ENCODE assay signal across 1 cellular context in genomic region chr5:154857534-154858250, GRCh38.
A peak's percentile ranks its signal among the peaks of the same experiment; 100 is the strongest.
TF ChIP-seq lines count a peak whose summit lies in the region.

No MANE protein-coding gene starts in this region.

TF ChIP-seq in K562, 482 proteins besides CTCF, POLR2A, EP300 and RAD21 (continued from another document and continues in another):
- TF ChIP-seq CREM (IDR thresholded peaks at IDR 0.05; ENCODE audit: low read depth): peak; percentile 67
- TF ChIP-seq SOX6 (IDR thresholded peaks at IDR 0.05): peak; percentile 5; the same call in 1 of the 2 replicates
- peak; percentile 21; the same call in 1 of the 2 replicates for TF ChIP-seq BCOR (IDR thresholded peaks at IDR 0.05)
- TF ChIP-seq TBP (optimal IDR thresholded peaks at IDR 0.05; ENCODE audit: low read depth, low read length): peak; percentile 47
- TF ChIP-seq RFX1 (IDR thresholded peaks at IDR 0.05): peak; percentile 96
- TF ChIP-seq RCOR1 (IDR thresholded peaks at IDR 0.05; ENCODE audit: borderline replicate concordance in 1 of 2, low read depth in 2 of 2, low read length in 2 of 2): no peak
- TF ChIP-seq YY1 (IDR thresholded peaks at IDR 0.05; ENCODE audit: borderline replicate concordance in 1 of 3, control insufficient read depth in 1 of 3, extremely low read depth in 1 of 3, insufficient read depth in 3 of 3, insufficient read length in 1 of 3, insufficient replicate concordance in 2 of 3, low read depth in 1 of 3, low read length in 2 of 3): peak in 1 of 3 experiments; percentile 28
- TF ChIP-seq ZNF592 (IDR thresholded peaks at IDR 0.05): peak; percentile 91
- no peak for TF ChIP-seq DLX4 (CRISPR knock-in tag; IDR thresholded peaks at IDR 0.05)
- 0 out of 4 replicates have a peak, but pooled peaks of 1 of the 2 experiments have one; percentile 39 for TF ChIP-seq UBTF (IDR thresholded peaks at IDR 0.05; ENCODE audit: borderline replicate concordance in 1 of 2, low read depth in 2 of 2, low read length in 2 of 2)
- peak; percentile 57 for TF ChIP-seq ZFX (CRISPR knock-in tag; IDR thresholded peaks at IDR 0.05)
- no peak for TF ChIP-seq JUNB (CRISPR knock-in tag; conservative IDR thresholded peaks at IDR 0.05)
- peak; percentile 74; the same call in 1 of the 2 replicates for TF ChIP-seq NKRF (IDR thresholded peaks at IDR 0.05; ENCODE audit: borderline replicate concordance)
- peak; percentile 31 for TF ChIP-seq CTCFL (IDR thresholded peaks at IDR 0.05; ENCODE audit: borderline replicate concordance, insufficient read depth, low read depth, low read length, poor library complexity, severe bottlenecking)
- TF ChIP-seq PRPF4 (IDR thresholded peaks at IDR 0.05; ENCODE audit: insufficient read depth, low read depth, low read length, poor library complexity, severe bottlenecking): no peak
- peak; percentile 80; the same call in 1 of the 2 replicates for TF ChIP-seq ZNF175 (CRISPR knock-in tag; IDR thresholded peaks at IDR 0.05; ENCODE audit: low read depth)
- 0 out of 2 replicates have a peak, but pooled peaks have one; percentile 65 for TF ChIP-seq HDAC2 (IDR thresholded peaks at IDR 0.05)
- TF ChIP-seq LEF1 (IDR thresholded peaks at IDR 0.05): 0 out of 2 replicates have a peak, but pooled peaks have one; percentile 41
- TF ChIP-seq CSDE1 (IDR thresholded peaks at IDR 0.05): peak in 1 of 2 experiments; percentile 73; a peak in 2 of 4 replicates
- no peak for TF ChIP-seq ZNF316 (IDR thresholded peaks at IDR 0.05)
- peak; percentile 85 for TF ChIP-seq POLR2G (IDR thresholded peaks at IDR 0.05; ENCODE audit: low read depth, low read length)
- peak; percentile 97 for TF ChIP-seq TFAP4 (CRISPR knock-in tag; IDR thresholded peaks at IDR 0.05; ENCODE audit: borderline replicate concordance)
- no peak for TF ChIP-seq ZNF143 (CRISPR knock-in tag; IDR thresholded peaks at IDR 0.05)
- TF ChIP-seq GATAD2A (IDR thresholded peaks at IDR 0.05): 0 out of 2 replicates have a peak, but pooled peaks have one; percentile 22
- peak; percentile 45 for TF ChIP-seq TAF1 (IDR thresholded peaks at IDR 0.05; ENCODE audit: control insufficient read depth, extremely low read depth, insufficient read depth, low read length, severe bottlenecking)
- TF ChIP-seq HCFC1 (IDR thresholded peaks at IDR 0.05; ENCODE audit: low read depth, low read length): no peak
- TF ChIP-seq MTA3 (IDR thresholded peaks at IDR 0.05; ENCODE audit: borderline replicate concordance): peak; percentile 88
- 0 out of 2 replicates have a peak, but pooled peaks have one; percentile 3 for TF ChIP-seq DPF2 (IDR thresholded peaks at IDR 0.05)
- TF ChIP-seq E2F3 (CRISPR knock-in tag; IDR thresholded peaks at IDR 0.05): 0 out of 2 replicates have a peak, but pooled peaks have one; percentile 78
- TF ChIP-seq ZBTB12 (CRISPR knock-in tag; IDR thresholded peaks at IDR 0.05): peak; percentile 32; the same call in 1 of the 2 replicates
- no peak for TF ChIP-seq ZBTB11 (CRISPR knock-in tag; IDR thresholded peaks at IDR 0.05)
- TF ChIP-seq ZBTB33 (CRISPR knock-in tag; IDR thresholded peaks at IDR 0.05): peak; percentile 23; the same call in 1 of the 2 replicates
- peak; percentile 40; the same call in 1 of the 2 replicates for TF ChIP-seq CHD2 (IDR thresholded peaks at IDR 0.05; ENCODE audit: low read depth, low read length)
- TF ChIP-seq KLF6 (CRISPR knock-in tag; IDR thresholded peaks at IDR 0.05; ENCODE audit: borderline replicate concordance): peak; percentile 24; the same call in 1 of the 2 replicates
- peak; percentile 19 for TF ChIP-seq EGR1 (conservative IDR thresholded peaks at IDR 0.05)
- TF ChIP-seq RBFOX2 (IDR thresholded peaks at IDR 0.05; ENCODE audit: low read depth, low read length): peak; percentile 72
- 0 out of 2 replicates have a peak, but pooled peaks have one; percentile 59 for TF ChIP-seq ETS1 (conservative IDR thresholded peaks at IDR 0.05; ENCODE audit: control insufficient read depth, low read depth, low read length)
- peak; percentile 50 for TF ChIP-seq NFIC (IDR thresholded peaks at IDR 0.05)
